Comparison of ENCODE assay signal across 16 cellular contexts in the genomic region with DNA sequence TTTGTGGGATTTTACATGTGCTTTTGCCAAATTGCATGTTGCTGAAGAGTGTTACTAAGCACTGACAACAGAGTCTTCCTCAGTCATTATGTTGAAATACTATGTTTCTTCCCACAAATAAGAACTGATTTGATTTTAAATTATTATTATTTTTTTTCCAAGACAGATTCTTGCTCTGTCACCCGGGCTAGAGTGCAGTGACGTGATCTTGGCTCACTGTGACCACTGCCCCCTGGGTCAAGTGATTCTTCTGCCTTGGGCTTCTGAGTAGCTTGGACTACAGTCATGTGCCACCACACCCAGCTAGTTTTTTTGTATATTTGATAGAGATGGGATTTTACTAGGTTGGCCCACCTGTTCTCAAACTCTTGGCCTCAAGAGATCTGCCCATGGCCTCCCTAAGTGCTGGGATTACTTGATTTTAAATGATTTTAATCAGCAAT. TPM values are rescaled to one million over a fixed set of nuclear protein-coding genes. Genes with fewer than 3 reads are reported as not detected.
A peak's percentile ranks its signal among the peaks of the same experiment; 100 is the strongest.
DNase-seq lines count a peak whose midpoint lies in the region; FAIRE-seq and TF ChIP-seq lines count a peak whose summit lies in the region.
"Had no signal": no experiment of that assay in that cellular context is flagged by ENCODE, and none has a peak within 500 bp of the region (broad histone marks: within the 10 kb centered on the region; RNA-seq: fewer than 3 reads in every experiment).

No MANE protein-coding gene starts in this region.

- FAIRE-seq in kidney (lab: Jason Lieb, UNC), result no peak

- H3K27ac ChIP-seq in adrenal gland, result peak overlapping the region; percentile 63 to 85 (median 75)
- H3K27ac ChIP-seq in kidney (ENCODE audit: low read depth in 2 of 2, low read length in 2 of 2), result no peak overlapping the region
- H3K27ac ChIP-seq in uterus, result peak overlapping the region; percentile 18 to 53

- H3K4me1 ChIP-seq in adrenal gland (replicated peaks in 1 of 2) (peaks cover 35 to 56% of the 10 kb centered on the region in 2 donors), kidney (ENCODE audit: control insufficient read depth in 1 of 2, insufficient read depth in 1 of 2, low read depth in 1 of 2, low read length in 2 of 2) (no peaks in the 10 kb centered on the region), uterus (no peaks in the 10 kb centered on the region)

- peaks cover 17% of the 10 kb centered on the region for H3K9me3 Mint-ChIP-seq in nephron progenitor cell

- H3K4me3 ChIP-seq in adrenal gland (no peak overlapping the region), kidney (ENCODE audit: low read length in 2 of 2) (no peak overlapping the region), uterus (no peak overlapping the region)

- peak; percentile 67 for DNase-seq in HCEC 1CT
- peak in 3 of 7 donors; percentile 34 to 69 (median 39) for DNase-seq in adrenal gland
- peak; percentile 72 for DNase-seq in kidney
- DNase-seq in uterus, result peak; percentile 34 to 40
- no peak for DNase-seq in DMS79 treated with DMSO at 0.1 percent for 48 hours (lab: John Stamatoyannopoulos, UW)
- no peak for DNase-seq in DMS 273 (lab: John Stamatoyannopoulos, UW; ENCODE audit: unreplicated experiment)
- no peak for DNase-seq in nephron progenitor cell
- DNase-seq: amygdala; CD4-positive, alpha-beta memory T cell; GDM1; naive thymus-derived CD4-positive, alpha-beta T cell; NCI-H1105; NCI-H2171; substantia nigra had no signal

- no peak overlapping the region for H3K9ac ChIP-seq in kidney (ENCODE audit: low read length in 2 of 2)

- no peak overlapping the region for H3K4me3 Mint-ChIP-seq in nephron progenitor cell
- H3K4me3 Mint-ChIP-seq: CD4-positive, alpha-beta memory T cell; naive thymus-derived CD4-positive, alpha-beta T cell had no signal

- H3K27ac Mint-ChIP-seq in nephron progenitor cell, result no peak overlapping the region
- H3K27ac Mint-ChIP-seq: activated T-helper 2 cell treated with anti-CD3 and anti-CD28 coated beads, Interferon-gamma antibody, Interleukin-2, Interleukin-4, amounts not matched to agents 10 μg/mL and 5 μg/mL and 100 μg/mL, durations not matched to agents 14 hours and 24 hours and 36 hours; naive thymus-derived CD4-positive, alpha-beta T cell had no signal

- no peaks in the 10 kb centered on the region for H3K9me3 ChIP-seq in adrenal gland (replicated peaks in 1 of 3)
- peaks cover 2 to 5% of the 10 kb centered on the region in 2 donors for H3K9me3 ChIP-seq in kidney (ENCODE audit: control insufficient read depth in 1 of 2, low read length in 2 of 2)
- H3K9me3 ChIP-seq in uterus, result peaks cover 0 to 4% of the 10 kb centered on the region in 2 donors

- peaks cover 50% of the 10 kb centered on the region for H3K36me3 Mint-ChIP-seq in nephron progenitor cell (ENCODE audit: low read depth)

- H3K36me3 ChIP-seq in adrenal gland (replicated peaks in 1 of 2) (no peaks in the 10 kb centered on the region), kidney (ENCODE audit: control insufficient read depth in 1 of 2, insufficient read depth in 2 of 2, low read length in 2 of 2) (peaks cover 4 to 7% of the 10 kb centered on the region in 2 donors), uterus (no peaks in the 10 kb centered on the region)

- TF ChIP-seq POLR2A in adrenal gland (IDR thresholded peaks at IDR 0.05), result no peak
- no peak for TF ChIP-seq POLR2A in uterus (IDR thresholded peaks at IDR 0.05)

- peaks cover 5% of the 10 kb centered on the region for H3K4me1 Mint-ChIP-seq in nephron progenitor cell

- H3K27me3 Mint-ChIP-seq in nephron progenitor cell (ENCODE audit: low read depth, poor library complexity), result peaks cover 4% of the 10 kb centered on the region
- H3K27me3 Mint-ChIP-seq: CD4-positive, alpha-beta memory T cell; dendritic cell treated with granulocyte-macrophage colony-stimulating factor and Interleukin-4, amounts not matched to agents 40 ng/mL and 50 ng/mL, for 4 days; naive thymus-derived CD4-positive, alpha-beta T cell had no signal

- WGBS in adrenal gland, 4 donors, result 71 to 82% (median 75%) methylated on average over 2 of the region's 2 CpGs

- TF ChIP-seq CTCF in adrenal gland (IDR thresholded peaks at IDR 0.05) (no peak), kidney (IDR thresholded peaks at IDR 0.05; ENCODE audit: borderline replicate concordance, extremely low read depth, insufficient read depth) (no peak), uterus (IDR thresholded peaks at IDR 0.05) (no peak), nephron progenitor cell (IDR thresholded peaks at IDR 0.05) (no peak)

- H3K27me3 ChIP-seq in adrenal gland (no peaks in the 10 kb centered on the region), uterus (no peaks in the 10 kb centered on the region)

- intact Hi-C loops in adrenal gland (cut with DNase I), result no loop called here
- intact Hi-C loops in kidney (cut with DNase I), result no loop called here
- intact Hi-C loops in uterus (cut with DNase I; ENCODE audit: low total_unique reads), result no loop called here

RNA-seq across cellular contexts. Expression of gene MINPP1, which starts 42.3 kb away (rescaled TPM):
- total RNA-seq in adrenal gland (10 to 100 TPM; 35.3 to 75.8 (median 55.7) TPM), kidney (13.1 TPM), uterus (10 to 100 TPM in 3 of 4 donors, 1 to 10 TPM in 1; 3.1 to 34.4 (median 19.3) TPM)
- polyA plus RNA-seq in adrenal gland (10 to 100 TPM; 19.4 to 27.1 (median 22.3) TPM), kidney (ENCODE audit: insufficient read depth, low read depth, low replicate concordance) (15.7 TPM)

Comparison
In these comparisons a context has a peak if more than half of its experiments do, and no peak if none do; other contexts are left out.
1. DNase-seq: peak in HCEC 1CT (single experiment), kidney (single experiment) and uterus (2 of 2); none in DMS79 treated with DMSO at 0.1 percent for 48 hours (single experiment), DMS 273 (single experiment) and nephron progenitor cell (single experiment).
2. H3K27ac ChIP-seq: peak in adrenal gland (5 of 5) and uterus (2 of 2); none in kidney (0 of 2).